ENCODE assay signal across 8 cellular contexts in the genomic region with DNA sequence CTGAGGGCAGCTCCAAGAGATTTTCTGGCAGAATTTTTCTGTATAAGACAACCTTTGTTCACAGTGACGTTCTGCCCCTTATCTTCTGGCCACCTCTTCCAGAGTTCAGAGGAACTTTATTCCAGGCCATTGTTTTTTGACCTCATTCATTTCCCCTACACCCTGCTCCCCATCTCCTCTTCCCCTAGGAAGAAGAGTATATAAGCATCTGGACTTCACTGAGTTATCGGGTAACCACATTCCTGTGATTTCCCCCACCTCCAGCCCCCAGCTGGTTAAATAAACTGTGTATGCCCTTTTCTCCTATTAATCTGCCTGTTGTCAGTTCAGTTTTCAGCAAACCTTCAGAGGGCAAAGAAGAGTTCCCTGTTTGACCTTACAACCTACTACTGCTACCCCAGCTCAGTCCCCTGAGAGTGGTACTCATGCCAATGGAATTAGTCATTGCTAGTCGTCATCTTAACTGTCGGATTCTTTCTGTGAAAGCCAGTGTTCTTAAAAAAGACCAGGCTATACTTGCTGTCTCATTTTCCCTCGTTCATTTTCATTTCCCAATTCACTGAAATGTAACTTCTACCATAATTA. TPM values are rescaled to one million over a fixed set of nuclear protein-coding genes. Genes with fewer than 3 reads are reported as not detected.
DNase-seq lines count a peak whose midpoint lies in the region; ATAC-seq and TF ChIP-seq lines count a peak whose summit lies in the region.

No MANE protein-coding gene starts in this region.

- no peak overlapping the region for H3K4me3 ChIP-seq in right cardiac atrium (ENCODE audit: low read length)
- no peak overlapping the region for H3K4me3 ChIP-seq in aorta (ENCODE audit: low read length in 2 of 2)

- intact Hi-C loops in Right ventricle myocardium inferior (cut with DNase I) (loop anchor here (2.0 kb wide), 1 partner anchor 30 kb away; a partner anchor contains a TSS), cardiac septum (cut with DNase I) (no loop called here), right cardiac atrium (cut with DNase I) (loop anchor here in 3 of 4 donors (5.0 to 10.0 kb wide), 2 partner anchors 145 to 148 kb away; a partner anchor contains a TSS), aorta (cut with DNase I) (loop anchor here (1.0 to 10.0 kb wide), 3 partner anchors 31 to 148 kb away; a partner anchor contains a TSS)

- no peaks in the 10 kb centered on the region for H3K27me3 ChIP-seq in right cardiac atrium (ENCODE audit: control insufficient read depth, insufficient read depth)
- H3K27me3 ChIP-seq in aorta (ENCODE audit: control insufficient read depth in 1 of 2, insufficient read depth in 2 of 2, low read length in 1 of 2): no peaks in the 10 kb centered on the region

- H3K9me3 Mint-ChIP-seq in activated T-helper 17 cell treated with anti-CD3 and anti-CD28 coated beads, Interleukin-2, amount 50 U/mL, for 72 hours: no peaks in the 10 kb centered on the region

- H3K4me1 ChIP-seq in right cardiac atrium (ENCODE audit: control insufficient read depth, insufficient read depth, low read length): peaks cover 1% of the 10 kb centered on the region
- peaks cover 0 to 8% of the 10 kb centered on the region in 2 donors for H3K4me1 ChIP-seq in aorta (ENCODE audit: control insufficient read depth in 1 of 2, insufficient read depth in 2 of 2, low read length in 2 of 2)

- H3K36me3 Mint-ChIP-seq in activated T-helper 17 cell treated with anti-CD3 and anti-CD28 coated beads, Interleukin-2, amount 50 U/mL, for 72 hours (ENCODE audit: low read depth): no peaks in the 10 kb centered on the region

- H3K36me3 ChIP-seq in aorta (ENCODE audit: control insufficient read depth in 1 of 2, insufficient read depth in 2 of 2, low read length in 1 of 2): no peaks in the 10 kb centered on the region

- TF ChIP-seq CTCF in GM13977 (IDR thresholded peaks at IDR 0.05; ENCODE audit: extremely low read depth, insufficient read depth, missing control alignments): no peak

- ATAC-seq in Right ventricle myocardium inferior (peak; percentile 92), right cardiac atrium (peak; percentile 91 to 93), aorta (ENCODE audit: low FRiP score) (peak; percentile 91), HG02588 (IDR thresholded peaks at IDR 0.05; ENCODE audit: unreplicated experiment) (no peak)
- ATAC-seq in activated T-helper 17 cell treated with anti-CD3 and anti-CD28 coated beads, Interleukin-2, amount 50 U/mL, for 72 hours (replicated peaks): no peak

- in situ Hi-C loops in GM13977 (cut with MboI; ENCODE audit: low pct_unique_long_range_greater_than_20kb, low sequenced_read_pairs, unreplicated experiment): loop anchor here (10.0 kb wide), 1 partner anchor 148 kb away; a partner anchor contains a TSS

- DNase-seq in Right ventricle myocardium inferior (ENCODE audit: missing footprints): no peak
- no peak for DNase-seq in cardiac septum (ENCODE audit: low spot score)
- peak; percentile 81 for DNase-seq in T1000 (lab: John Stamatoyannopoulos, UW)
- no peak for DNase-seq in right cardiac atrium
- no peak for DNase-seq in aorta
- DNase-seq in GM13977 (ENCODE audit: low spot score): no peak

- no peaks in the 10 kb centered on the region for H3K4me1 Mint-ChIP-seq in activated T-helper 17 cell treated with anti-CD3 and anti-CD28 coated beads, Interleukin-2, amount 50 U/mL, for 72 hours

- no peak overlapping the region for H3K27ac Mint-ChIP-seq in activated T-helper 17 cell treated with anti-CD3 and anti-CD28 coated beads, Interleukin-2, amount 50 U/mL, for 72 hours

- WGBS in right cardiac atrium: 7% methylated on average over 5 of the region's 5 CpGs
- 1 to 5% methylated on average over 5 of the region's 5 CpGs for WGBS in aorta, 2 donors

- H3K9me3 ChIP-seq in right cardiac atrium (ENCODE audit: control insufficient read depth, low read length) (no peaks in the 10 kb centered on the region), aorta (ENCODE audit: control insufficient read depth, low read length) (no peaks in the 10 kb centered on the region)

- no peak overlapping the region for H3K4me3 Mint-ChIP-seq in activated T-helper 17 cell treated with anti-CD3 and anti-CD28 coated beads, Interleukin-2, amount 50 U/mL, for 72 hours

- H3K27ac ChIP-seq in right cardiac atrium (ENCODE audit: low read length) (peak overlapping the region; percentile 40), aorta (ENCODE audit: low read depth in 1 of 2, low read length in 2 of 2) (peak overlapping the region in 1 of 2 donors; percentile 58)

- peaks cover 10% of the 10 kb centered on the region for H3K27me3 Mint-ChIP-seq in activated T-helper 17 cell treated with anti-CD3 and anti-CD28 coated beads, Interleukin-2, amount 50 U/mL, for 72 hours

RNA-seq across cellular contexts. Expression of a gene that starts 14.3 kb away (rescaled TPM):
- total RNA-seq in Right ventricle myocardium inferior (2.0 TPM), cardiac septum (4.7 TPM), right cardiac atrium (1 to 10 TPM; 3.4 to 7.4 (median 3.7) TPM), aorta (1 to 10 TPM; 2.8 to 3.2 TPM)
- polyA plus RNA-seq in right cardiac atrium (0.97 TPM), aorta (under 1 TPM; 0.50 to 0.79 TPM)
- total RNA-seq in activated T-helper 17 cell treated with anti-CD3 and anti-CD28 coated beads, Interleukin-2, amount 50 U/mL, for 72 hours: 1 to 10 TPM; 6.2 to 7.8 TPM

RNA-seq across cellular contexts. Expression of a gene that starts 30.1 kb away (rescaled TPM):
- total RNA-seq in Right ventricle myocardium inferior: 53.6 TPM
- total RNA-seq in cardiac septum: 91.6 TPM
- total RNA-seq in right cardiac atrium: 10 to 100 TPM; 70.0 to 91.6 (median 77.6) TPM
- 18.2 TPM for polyA plus RNA-seq in right cardiac atrium
- 10 to 100 TPM in 1 of 2 donors, 1 to 10 TPM in 1; 9.3 to 17.3 TPM for total RNA-seq in aorta
- polyA plus RNA-seq in aorta: 1 to 10 TPM; 2.7 to 5.5 TPM
- total RNA-seq in activated T-helper 17 cell treated with anti-CD3 and anti-CD28 coated beads, Interleukin-2, amount 50 U/mL, for 72 hours: under 1 TPM; 0.04 to 0.48 TPM

Comparison
In these comparisons a context has a peak if more than half of its experiments do, and no peak if none do; other contexts are left out.
1. ATAC-seq: peak in Right ventricle myocardium inferior (single experiment), right cardiac atrium (2 of 2) and aorta (single experiment); none in HG02588 (single experiment) and activated T-helper 17 cell treated with anti-CD3 and anti-CD28 coated beads, Interleukin-2, amount 50 U/mL, for 72 hours (single experiment).
2. RNA of a gene that starts 30.1 kb away (total RNA-seq): 91.6 TPM in cardiac septum (single experiment), 70.0 to 91.6 TPM in right cardiac atrium, 53.6 TPM in Right ventricle myocardium inferior (single experiment) and 9.3 to 17.3 TPM in aorta; 0.04 to 0.48 TPM in activated T-helper 17 cell treated with anti-CD3 and anti-CD28 coated beads, Interleukin-2, amount 50 U/mL, for 72 hours; every median in the first group is over 4 times any median in the second.